In genomic region chr6:93418448-93419303, GRCh38 we compare ENCODE assay signal across 8 cellular contexts. TPM values are rescaled to one million over a fixed set of nuclear protein-coding genes. Genes with fewer than 3 reads are reported as not detected.
DNase-seq lines count a peak whose midpoint lies in the region; ATAC-seq and TF ChIP-seq lines count a peak whose summit lies in the region.

No MANE protein-coding gene starts in this region.

- peaks cover 18% of the 10 kb centered on the region for H3K4me1 ChIP-seq in neuron (ENCODE audit: insufficient read depth, low read length)

- H3K36me3 Mint-ChIP-seq in activated CD4-positive, alpha-beta memory T cell treated with anti-CD3 and anti-CD28 coated beads, Interleukin-2, amount 10 ng/mL, durations not matched to agents 7 days and 5 days (ENCODE audit: low read depth), result no peaks in the 10 kb centered on the region
- H3K36me3 Mint-ChIP-seq in glutamatergic neuron (ENCODE audit: unreplicated experiment), result no peaks in the 10 kb centered on the region

- H3K27me3 Mint-ChIP-seq in activated CD4-positive, alpha-beta memory T cell treated with anti-CD3 and anti-CD28 coated beads, Interleukin-2, amount 10 ng/mL, durations not matched to agents 7 days and 5 days, result peaks cover 50% of the 10 kb centered on the region
- peaks cover 14% of the 10 kb centered on the region for H3K27me3 Mint-ChIP-seq in glutamatergic neuron (ENCODE audit: unreplicated experiment)

- DNase-seq in GM03348 (ENCODE audit: low spot score), result peak; percentile 14
- peak; percentile 23 for DNase-seq in HuH-7.5 (ENCODE audit: low spot score)
- DNase-seq in activated CD4-positive, alpha-beta memory T cell treated with anti-CD3 and anti-CD28 coated beads, Interleukin-2, amount 10 ng/mL, durations not matched to agents 7 days and 5 days, result no peak
- peak; percentile 80 for DNase-seq in glutamatergic neuron
- no peak for DNase-seq in epidermal melanocyte (ENCODE audit: insufficient read length, low spot score)

- peak overlapping the region; percentile 94 for H3K4me3 ChIP-seq in neuron (ENCODE audit: low read length)

- H3K27ac Mint-ChIP-seq in activated CD4-positive, alpha-beta memory T cell treated with anti-CD3 and anti-CD28 coated beads, Interleukin-2, amount 10 ng/mL, durations not matched to agents 7 days and 5 days, result no peak overlapping the region
- H3K27ac Mint-ChIP-seq in glutamatergic neuron (ENCODE audit: unreplicated experiment), result peak overlapping the region; percentile 57

- no peak for ATAC-seq in HG03565 (IDR thresholded peaks at IDR 0.05; ENCODE audit: unreplicated experiment)
- no peak for ATAC-seq in GM21737 (IDR thresholded peaks at IDR 0.05; ENCODE audit: unreplicated experiment)

- POLR2A ChIA-PET in activated CD4-positive, alpha-beta memory T cell treated with anti-CD3 and anti-CD28 coated beads, Interleukin-2, amount 10 ng/mL, durations not matched to agents 7 days and 5 days (lab: Charles Lee), result no interaction called here

- CTCF ChIA-PET in activated CD4-positive, alpha-beta memory T cell treated with anti-CD3 and anti-CD28 coated beads, Interleukin-2, amount 10 ng/mL, durations not matched to agents 7 days and 5 days (lab: Charles Lee), result no interaction called here

- H3K4me3 Mint-ChIP-seq in activated CD4-positive, alpha-beta memory T cell treated with anti-CD3 and anti-CD28 coated beads, Interleukin-2, amount 10 ng/mL, durations not matched to agents 7 days and 5 days, result peak overlapping the region; percentile 67
- H3K4me3 Mint-ChIP-seq in glutamatergic neuron (ENCODE audit: unreplicated experiment), result peak overlapping the region; percentile 100

- H3K9me3 Mint-ChIP-seq in activated CD4-positive, alpha-beta memory T cell treated with anti-CD3 and anti-CD28 coated beads, Interleukin-2, amount 10 ng/mL, durations not matched to agents 7 days and 5 days, result no peaks in the 10 kb centered on the region
- H3K9me3 Mint-ChIP-seq in glutamatergic neuron (ENCODE audit: unreplicated experiment), result peaks cover 5% of the 10 kb centered on the region

- H3K36me3 ChIP-seq in neuron (ENCODE audit: insufficient read depth, low read length), result no peaks in the 10 kb centered on the region

- peaks cover 21% of the 10 kb centered on the region for H3K4me1 Mint-ChIP-seq in activated CD4-positive, alpha-beta memory T cell treated with anti-CD3 and anti-CD28 coated beads, Interleukin-2, amount 10 ng/mL, durations not matched to agents 7 days and 5 days
- H3K4me1 Mint-ChIP-seq in glutamatergic neuron (ENCODE audit: low read depth, unreplicated experiment), result peaks cover 3% of the 10 kb centered on the region

- no peaks in the 10 kb centered on the region for H3K27me3 ChIP-seq in neuron (ENCODE audit: insufficient read depth, low read length)

- TF ChIP-seq CTCF in glutamatergic neuron (IDR thresholded peaks at IDR 0.05; ENCODE audit: partially characterized antibody, unreplicated experiment), result no peak

- no peaks in the 10 kb centered on the region for H3K9me3 ChIP-seq in neuron (ENCODE audit: low read length)

- peak overlapping the region; percentile 65 for H2AFZ ChIP-seq in neuron (ENCODE audit: low read depth, low read length)

RNA-seq across cellular contexts. Expression of gene EPHA7, which starts 0.7 kb away (rescaled TPM):
- total RNA-seq in activated CD4-positive, alpha-beta memory T cell treated with anti-CD3 and anti-CD28 coated beads, Interleukin-2, amount 10 ng/mL, durations not matched to agents 7 days and 5 days, result not detected
- total RNA-seq in glutamatergic neuron (ENCODE audit: unreplicated experiment), result 3.6 TPM

Comparison
In these comparisons a context has a peak if more than half of its experiments do, and no peak if none do; other contexts are left out.
1. DNase-seq: peak in GM03348 (single experiment), HuH-7.5 (single experiment) and glutamatergic neuron (single experiment); none in activated CD4-positive, alpha-beta memory T cell treated with anti-CD3 and anti-CD28 coated beads, Interleukin-2, amount 10 ng/mL, durations not matched to agents 7 days and 5 days (single experiment) and epidermal melanocyte (single experiment).